8 cellular contexts compared by ENCODE assay signal in the genomic region with DNA sequence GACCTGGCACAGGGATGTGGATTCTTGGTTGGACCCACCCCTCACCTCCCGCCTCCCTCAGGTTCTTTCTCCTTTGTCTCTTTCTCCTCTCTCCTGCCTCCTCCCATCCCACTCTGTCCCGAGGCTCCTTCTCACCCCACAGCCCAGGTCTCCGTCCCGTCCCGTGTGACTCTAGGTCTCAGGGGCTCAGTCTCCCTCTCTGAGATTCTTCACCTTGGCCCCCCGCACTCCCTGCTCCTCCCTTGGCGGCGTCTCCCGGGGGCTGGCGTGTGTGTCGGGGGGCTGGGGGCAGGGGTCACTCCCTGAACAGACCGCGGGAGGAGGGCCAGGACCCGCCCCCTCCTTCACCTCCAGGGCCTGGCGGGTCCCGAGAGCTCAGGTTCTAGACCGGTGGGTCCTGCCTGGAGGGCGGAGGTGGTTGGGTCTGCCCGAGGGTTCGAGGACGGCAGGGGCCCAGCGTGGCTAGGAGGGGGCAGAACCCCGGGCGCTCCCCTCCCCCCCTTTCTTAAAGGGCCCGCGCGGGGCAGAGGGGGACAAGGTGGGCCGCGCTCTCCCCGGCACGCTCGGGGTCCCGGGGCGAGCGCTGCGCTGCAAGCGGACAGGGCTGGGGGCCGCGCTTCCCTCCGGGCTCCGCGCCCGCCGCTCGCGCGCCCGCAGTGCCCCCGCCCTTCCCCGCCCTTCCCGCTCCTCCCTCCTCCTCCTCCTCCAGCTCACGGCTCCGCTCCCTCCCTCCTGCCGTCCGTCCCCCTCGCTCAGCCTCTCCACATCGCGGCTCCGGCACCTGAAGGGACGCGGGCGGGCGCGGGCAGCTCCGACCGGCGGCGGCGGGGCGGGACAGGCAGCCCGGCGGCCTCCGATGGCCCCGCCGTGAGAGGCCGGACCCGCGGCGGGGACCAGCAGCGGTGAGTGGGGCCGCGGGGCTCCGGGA. TPM values are rescaled to one million over a fixed set of nuclear protein-coding genes. Genes with fewer than 3 reads are reported as not detected.
DNase-seq lines count a peak whose midpoint lies in the region; ATAC-seq and TF ChIP-seq lines count a peak whose summit lies in the region.

A gene (plus strand): TSS at position 735 of the 928 bp plus-strand sequence. CDS start 13,633 bp downstream, outside the sequence.

- H3K9me3 ChIP-seq in left ventricle myocardium inferior (replicated peaks) = no peaks in the 10 kb centered on the region

- H3K4me1 Mint-ChIP-seq in activated T-cell treated with anti-CD3 and anti-CD28 coated beads, Interleukin-2, amount 50 U/mL, for 4 hours (ENCODE audit: low read depth) = peaks cover 8% of the 10 kb centered on the region

- H3K4me3 ChIP-seq in left ventricle myocardium inferior (peak within 1 kb of the TSS; percentile 63), skin epidermis (peak within 1 kb of the TSS in 6 of 7 experiments; percentile 14 to 42 (median 27))

- H3K4me3 Mint-ChIP-seq in activated T-cell treated with anti-CD3 and anti-CD28 coated beads, Interleukin-2, amount 50 U/mL, for 4 hours = peak within 1 kb of the TSS; percentile 59

- intact Hi-C loops in left ventricle myocardium inferior (cut with micrococcal nuclease) = loop anchor here (10.0 kb wide), 1 partner anchor 49 kb away; no protein-coding TSS in a partner anchor

- peaks cover 14% of the 10 kb centered on the region for H3K4me1 ChIP-seq in left ventricle myocardium inferior

- H3K27me3 ChIP-seq in left ventricle myocardium inferior (ENCODE audit: low read depth) = peaks cover 67% of the 10 kb centered on the region

- TF ChIP-seq CTCF in left ventricle myocardium inferior (IDR thresholded peaks at IDR 0.05; ENCODE audit: borderline replicate concordance) = no peak

- peak; percentile 18 for DNase-seq in stimulated activated CD4-positive, alpha-beta T cell treated with anti-CD3 and anti-CD28 coated beads, Interleukin-4, amount 100 ng/mL, for 1 hour
- DNase-seq in stimulated activated CD4-positive, alpha-beta T cell treated with anti-CD3 and anti-CD28 coated beads, Interleukin-1b, Interleukin-23, amount 100 ng/mL, for 48 hours = no peak
- no peak for DNase-seq in activated T-cell treated with anti-CD3 and anti-CD28 coated beads, Interleukin-2, amount 50 U/mL, for 4 hours
- peak; percentile 22 for DNase-seq in left ventricle myocardium inferior
- DNase-seq in NCI-H1694 (lab: John Stamatoyannopoulos, UW) = no peak
- no peak for DNase-seq in NOMO-1 treated with DMSO at 0.1 percent for 48 hours (lab: John Stamatoyannopoulos, UW; ENCODE audit: unreplicated experiment)

- no peaks in the 10 kb centered on the region for H3K9me3 Mint-ChIP-seq in activated T-cell treated with anti-CD3 and anti-CD28 coated beads, Interleukin-2, amount 50 U/mL, for 4 hours

- H3K36me3 ChIP-seq in left ventricle myocardium inferior = no peaks in the 10 kb centered on the region

- peaks cover 63% of the 10 kb centered on the region for H3K27me3 Mint-ChIP-seq in activated T-cell treated with anti-CD3 and anti-CD28 coated beads, Interleukin-2, amount 50 U/mL, for 4 hours (ENCODE audit: low read depth)

- no peak within 1 kb of the TSS for H3K27ac ChIP-seq in left ventricle myocardium inferior (replicated peaks)
- H3K27ac ChIP-seq in skin epidermis = no peak within 1 kb of the TSS

- H3K36me3 Mint-ChIP-seq in activated T-cell treated with anti-CD3 and anti-CD28 coated beads, Interleukin-2, amount 50 U/mL, for 4 hours (ENCODE audit: insufficient read depth) = no peaks in the 10 kb centered on the region

- peak; percentile 66 to 67 for ATAC-seq in activated T-cell treated with anti-CD3 and anti-CD28 coated beads, Interleukin-2, amount 50 U/mL, for 4 hours
- ATAC-seq in HG03442 (IDR thresholded peaks at IDR 0.05; ENCODE audit: unreplicated experiment) = no peak

RNA-seq across cellular contexts. Expression of the gene that starts here (rescaled TPM):
- not detected for total RNA-seq in activated T-cell treated with anti-CD3 and anti-CD28 coated beads, Interleukin-2, amount 50 U/mL, for 4 hours
- total RNA-seq in left ventricle myocardium inferior = not detected

Comparison
In these comparisons a context has a peak if more than half of its experiments do, and no peak if none do; other contexts are left out.
1. Peak in ATAC-seq in activated T-cell treated with anti-CD3 and anti-CD28 coated beads, Interleukin-2, amount 50 U/mL, for 4 hours; RNA of the gene not detected or under 1 TPM.
2. Peak in DNase-seq and H3K4me3 ChIP-seq in left ventricle myocardium inferior; RNA of the gene not detected or under 1 TPM.